8 cellular contexts compared by ENCODE assay signal in the genomic region with DNA sequence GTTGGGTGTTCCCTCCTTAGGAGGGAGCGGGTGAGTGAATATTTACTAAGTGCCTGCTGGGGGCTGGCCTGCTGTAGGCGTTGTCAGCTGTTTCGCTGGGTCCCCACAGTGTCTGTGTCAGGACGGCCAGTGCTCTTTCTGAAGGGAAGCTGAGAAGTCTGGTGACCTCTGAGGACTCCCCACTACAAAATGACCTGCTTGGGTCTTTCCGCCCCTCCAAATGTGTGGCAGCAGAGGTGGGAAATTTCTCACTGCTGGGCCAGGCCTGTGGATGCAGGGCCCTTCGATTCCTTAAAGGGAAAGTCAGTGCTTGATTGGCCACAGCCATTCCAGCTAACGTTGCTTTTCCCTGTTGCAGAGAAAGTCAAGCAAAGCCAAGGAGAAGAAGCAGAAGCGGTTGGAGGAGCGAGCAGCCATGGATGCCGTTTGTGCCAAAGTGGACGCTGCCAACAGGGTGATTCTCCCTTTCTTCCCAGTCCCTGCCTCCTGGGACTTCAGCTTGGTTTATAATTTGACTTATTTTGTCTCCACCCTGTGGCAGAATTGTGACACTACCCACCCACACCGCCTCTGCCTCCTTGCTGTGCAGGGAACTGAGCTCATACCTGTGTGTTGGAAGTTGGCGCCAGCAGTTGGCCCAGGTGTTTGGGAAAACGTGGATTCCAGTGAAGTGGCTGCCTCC. TPM values are rescaled to one million over a fixed set of nuclear protein-coding genes. Genes with fewer than 3 reads are reported as not detected.
DNase-seq lines count a peak whose midpoint lies in the region; ATAC-seq lines count a peak whose summit lies in the region.

No MANE protein-coding gene starts in this region.

- H3K36me3 Mint-ChIP-seq in activated CD4-positive, alpha-beta T cell treated with anti-CD3 and anti-CD28 coated beads, Interleukin-2, amount 10 ng/mL, durations not matched to agents 7 days and 5 days (ENCODE audit: low read depth) = peaks cover 14% of the 10 kb centered on the region

- CTCF ChIA-PET in activated CD4-positive, alpha-beta T cell treated with anti-CD3 and anti-CD28 coated beads, Interleukin-2, amount 10 ng/mL, durations not matched to agents 7 days and 5 days (lab: Charles Lee) = interaction anchor here (0.5 to 3.8 kb wide), 19 partner anchors 9 to 360 kb away, joined by 3 to 29 read pairs (median 4); a partner anchor contains a TSS

- H3K9me3 Mint-ChIP-seq in activated CD4-positive, alpha-beta T cell treated with anti-CD3 and anti-CD28 coated beads, Interleukin-2, amount 10 ng/mL, durations not matched to agents 7 days and 5 days = no peaks in the 10 kb centered on the region

- no peak for ATAC-seq in HG03460 (IDR thresholded peaks at IDR 0.05; ENCODE audit: unreplicated experiment)

- no peaks in the 10 kb centered on the region for H3K27me3 Mint-ChIP-seq in activated CD4-positive, alpha-beta T cell treated with anti-CD3 and anti-CD28 coated beads, Interleukin-2, amount 10 ng/mL, durations not matched to agents 7 days and 5 days

- H3K4me3 Mint-ChIP-seq in activated CD4-positive, alpha-beta T cell treated with anti-CD3 and anti-CD28 coated beads, Interleukin-2, amount 10 ng/mL, durations not matched to agents 7 days and 5 days = no peak overlapping the region

- DNase-seq in AG20443 (ENCODE audit: low spot score) = peak; percentile 82
- DNase-seq in H4 (ENCODE audit: low spot score) = peak; percentile 63
- peak; percentile 34 for DNase-seq in NCI-H345 treated with DMSO at 0.1 percent for 48 hours (lab: John Stamatoyannopoulos, UW; ENCODE audit: unreplicated experiment)
- peak; percentile 64 for DNase-seq in activated CD4-positive, alpha-beta T cell treated with anti-CD3 and anti-CD28 coated beads, Interleukin-2, amount 10 ng/mL, durations not matched to agents 7 days and 5 days
- peak; percentile 37 for DNase-seq in effector CD4-positive, alpha-beta T cell
- peak; percentile 70 to 73 for DNase-seq in lung microvascular endothelial cell (ENCODE audit: low read depth in 2 of 2)
- DNase-seq in stimulated activated CD4-positive, alpha-beta T cell treated with anti-CD3 and anti-CD28 coated beads, TNF-alpha, amount 100 ng/mL, for 4 hours (ENCODE audit: low read depth in 3 of 3) = peak; percentile 15 to 27 (median 26)

- no peak overlapping the region for H3K27ac Mint-ChIP-seq in activated CD4-positive, alpha-beta T cell treated with anti-CD3 and anti-CD28 coated beads, Interleukin-2, amount 10 ng/mL, durations not matched to agents 7 days and 5 days

- H3K4me1 Mint-ChIP-seq in activated CD4-positive, alpha-beta T cell treated with anti-CD3 and anti-CD28 coated beads, Interleukin-2, amount 10 ng/mL, durations not matched to agents 7 days and 5 days = peaks cover 18% of the 10 kb centered on the region

- POLR2A ChIA-PET in activated CD4-positive, alpha-beta T cell treated with anti-CD3 and anti-CD28 coated beads, Interleukin-2, amount 10 ng/mL, durations not matched to agents 7 days and 5 days (lab: Charles Lee) = interaction anchor here (1.1 kb wide), 1 partner anchor 107 kb away, joined by 3 read pairs; no protein-coding TSS in a partner anchor

RNA-seq across cellular contexts. Expression of a gene that starts 6.8 kb away (rescaled TPM):
- total RNA-seq in H4 (2014; rRNA removed; shearing (Covaris generic)) = 6.1 and 10.5 TPM in 2 replicates
- 10 to 100 TPM; 30.4 to 33.6 TPM for total RNA-seq in activated CD4-positive, alpha-beta T cell treated with anti-CD3 and anti-CD28 coated beads, Interleukin-2, amount 10 ng/mL, durations not matched to agents 7 days and 5 days
- 8.3 TPM in 2 replicates for total RNA-seq in lung microvascular endothelial cell

RNA-seq across cellular contexts. Expression of a gene that starts 28.7 kb away (rescaled TPM):
- 0.49 and 0.66 TPM in 2 replicates for total RNA-seq in H4 (2014; rRNA removed; shearing (Covaris generic))
- under 1 TPM; 0.12 to 0.40 TPM for total RNA-seq in activated CD4-positive, alpha-beta T cell treated with anti-CD3 and anti-CD28 coated beads, Interleukin-2, amount 10 ng/mL, durations not matched to agents 7 days and 5 days
- under 0.01 and 0.22 TPM in 2 replicates for total RNA-seq in lung microvascular endothelial cell

RNA-seq across cellular contexts. Expression of a gene that starts 28.8 kb away (rescaled TPM):
- total RNA-seq in H4 (2014; rRNA removed; shearing (Covaris generic)) = 745 and 794 TPM in 2 replicates
- 100 to 1,000 TPM; 451 to 462 TPM for total RNA-seq in activated CD4-positive, alpha-beta T cell treated with anti-CD3 and anti-CD28 coated beads, Interleukin-2, amount 10 ng/mL, durations not matched to agents 7 days and 5 days
- 319 and 338 TPM in 2 replicates for total RNA-seq in lung microvascular endothelial cell

RNA-seq across cellular contexts. Expression of a gene that starts 40.6 kb away (rescaled TPM):
- 48.9 and 69.0 TPM in 2 replicates for total RNA-seq in H4 (2014; rRNA removed; shearing (Covaris generic))
- total RNA-seq in activated CD4-positive, alpha-beta T cell treated with anti-CD3 and anti-CD28 coated beads, Interleukin-2, amount 10 ng/mL, durations not matched to agents 7 days and 5 days = 100 to 1,000 TPM in 1 of 2 experiments, 10 to 100 TPM in 1; 94.8 to 102 TPM
- total RNA-seq in lung microvascular endothelial cell = 46.2 and 51.6 TPM in 2 replicates

Comparison
In these comparisons a context has a peak if more than half of its experiments do, and no peak if none do; other contexts are left out.
1. DNase-seq: peak in every context shown above with its lines; median percentile 82 in AG20443; 72 in lung microvascular endothelial cell; 64 in activated CD4-positive, alpha-beta T cell treated with anti-CD3 and anti-CD28 coated beads, Interleukin-2, amount 10 ng/mL, durations not matched to agents 7 days and 5 days; 63 in H4; 37 in effector CD4-positive, alpha-beta T cell; 34 in NCI-H345 treated with DMSO at 0.1 percent for 48 hours; 26 in stimulated activated CD4-positive, alpha-beta T cell treated with anti-CD3 and anti-CD28 coated beads, TNF-alpha, amount 100 ng/mL, for 4 hours.